ENCODE assay signal across 1 cellular context in the genomic region with DNA sequence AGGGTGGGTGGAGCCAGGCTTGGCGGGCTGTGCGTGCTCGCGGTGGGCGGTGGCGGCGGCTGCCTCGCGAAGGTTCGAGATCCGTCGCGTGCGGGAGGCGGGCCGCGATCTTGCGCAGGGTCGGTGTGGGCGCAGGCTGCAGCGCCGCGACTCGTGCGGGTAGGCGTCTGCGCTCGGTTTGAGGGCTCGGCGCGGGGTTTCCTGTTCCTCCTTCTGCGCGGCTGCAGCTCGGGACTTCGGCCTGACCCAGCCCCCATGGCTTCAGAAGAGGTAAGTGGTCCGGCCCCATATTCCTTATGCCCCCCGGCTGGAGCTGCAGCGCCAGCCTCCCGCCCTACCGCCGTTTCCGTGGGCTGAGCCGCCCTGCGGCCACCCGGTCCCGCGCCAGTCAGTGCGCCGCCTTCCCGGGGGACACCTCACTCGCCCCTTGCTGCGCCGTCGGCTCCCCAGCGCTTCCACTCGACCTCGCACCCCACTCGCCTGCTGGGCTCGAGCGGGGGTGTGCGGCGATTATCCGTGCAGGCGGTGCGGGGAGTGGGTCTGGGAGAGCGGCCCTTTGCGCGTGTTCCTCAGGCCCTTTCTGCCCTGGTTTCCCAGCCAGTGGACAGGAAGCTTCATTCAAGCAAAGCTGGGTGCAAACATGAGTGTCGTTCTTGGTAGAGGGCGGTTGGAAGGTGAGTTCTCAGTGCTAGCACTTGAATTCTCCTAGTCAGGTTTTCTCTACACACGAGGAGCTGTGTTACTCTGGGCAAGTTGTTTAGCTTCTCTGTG.
A peak's percentile ranks its signal among the peaks of the same experiment; 100 is the strongest.
TF ChIP-seq lines count a peak whose summit lies in the region.

A gene with protein sequence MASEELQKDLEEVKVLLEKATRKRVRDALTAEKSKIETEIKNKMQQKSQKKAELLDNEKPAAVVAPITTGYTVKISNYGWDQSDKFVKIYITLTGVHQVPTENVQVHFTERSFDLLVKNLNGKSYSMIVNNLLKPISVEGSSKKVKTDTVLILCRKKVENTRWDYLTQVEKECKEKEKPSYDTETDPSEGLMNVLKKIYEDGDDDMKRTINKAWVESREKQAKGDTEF (plus strand): TSS at position 22 of the 771 bp plus-strand sequence. CDS start 234 bp downstream, at position 256.

TF ChIP-seq in K562, 482 proteins besides CTCF, POLR2A, EP300 and RAD21 (continued from another document and continues in another):
- TF ChIP-seq, protein P1, sequence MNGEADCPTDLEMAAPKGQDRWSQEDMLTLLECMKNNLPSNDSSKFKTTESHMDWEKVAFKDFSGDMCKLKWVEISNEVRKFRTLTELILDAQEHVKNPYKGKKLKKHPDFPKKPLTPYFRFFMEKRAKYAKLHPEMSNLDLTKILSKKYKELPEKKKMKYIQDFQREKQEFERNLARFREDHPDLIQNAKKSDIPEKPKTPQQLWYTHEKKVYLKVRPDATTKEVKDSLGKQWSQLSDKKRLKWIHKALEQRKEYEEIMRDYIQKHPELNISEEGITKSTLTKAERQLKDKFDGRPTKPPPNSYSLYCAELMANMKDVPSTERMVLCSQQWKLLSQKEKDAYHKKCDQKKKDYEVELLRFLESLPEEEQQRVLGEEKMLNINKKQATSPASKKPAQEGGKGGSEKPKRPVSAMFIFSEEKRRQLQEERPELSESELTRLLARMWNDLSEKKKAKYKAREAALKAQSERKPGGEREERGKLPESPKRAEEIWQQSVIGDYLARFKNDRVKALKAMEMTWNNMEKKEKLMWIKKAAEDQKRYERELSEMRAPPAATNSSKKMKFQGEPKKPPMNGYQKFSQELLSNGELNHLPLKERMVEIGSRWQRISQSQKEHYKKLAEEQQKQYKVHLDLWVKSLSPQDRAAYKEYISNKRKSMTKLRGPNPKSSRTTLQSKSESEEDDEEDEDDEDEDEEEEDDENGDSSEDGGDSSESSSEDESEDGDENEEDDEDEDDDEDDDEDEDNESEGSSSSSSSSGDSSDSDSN (IDR thresholded peaks at IDR 0.05; ENCODE audit: borderline replicate concordance in 1 of 2, low read depth in 2 of 2, low read length in 2 of 2), result peak; percentile 76 to 77; a peak in 3 of 4 replicates
- TF ChIP-seq RFX7 (CRISPR knock-in tag; IDR thresholded peaks at IDR 0.05) (no peak), ZNF324 (CRISPR knock-in tag; IDR thresholded peaks at IDR 0.05) (no peak), CBFB (CRISPR knock-in tag; IDR thresholded peaks at IDR 0.05) (0 out of 2 replicates have a peak, but pooled peaks have one; percentile 51), FUS (optimal IDR thresholded peaks at IDR 0.05; ENCODE audit: low read depth, low read length) (peak; percentile 68), ETV5 (CRISPR knock-in tag; IDR thresholded peaks at IDR 0.05; ENCODE audit: low read depth) (peak; percentile 79), OTX1 (CRISPR knock-in tag; IDR thresholded peaks at IDR 0.05) (0 out of 2 replicates have a peak, but pooled peaks have one; percentile 66), ZSCAN29 (IDR thresholded peaks at IDR 0.05) (no peak), ZNF197 (CRISPR knock-in tag; IDR thresholded peaks at IDR 0.05; ENCODE audit: low read depth) (no peak; the same call in 1 of the 2 replicates), FOXA1 (IDR thresholded peaks at IDR 0.05; ENCODE audit: borderline replicate concordance) (no peak), ETV1 (tag; conservative IDR thresholded peaks at IDR 0.05; ENCODE audit: low read depth) (no peak; the same call in 1 of the 2 replicates), PRPF4 (IDR thresholded peaks at IDR 0.05; ENCODE audit: insufficient read depth, low read depth, low read length, poor library complexity, severe bottlenecking) (no peak), CREB1 (IDR thresholded peaks at IDR 0.05) (no peak), CREB1 (CRISPR knock-in tag; IDR thresholded peaks at IDR 0.05) (no peak), ZBTB17 (CRISPR knock-in tag; IDR thresholded peaks at IDR 0.05) (no peak), XRCC4 (IDR thresholded peaks at IDR 0.05; ENCODE audit: extremely low read depth, insufficient read depth, insufficient read length) (no peak), RBBP5 (IDR thresholded peaks at IDR 0.05; ENCODE audit: borderline replicate concordance, insufficient read depth, low read length, poor library complexity, severe bottlenecking) (peak; percentile 92)
- TF ChIP-seq, protein P2, sequence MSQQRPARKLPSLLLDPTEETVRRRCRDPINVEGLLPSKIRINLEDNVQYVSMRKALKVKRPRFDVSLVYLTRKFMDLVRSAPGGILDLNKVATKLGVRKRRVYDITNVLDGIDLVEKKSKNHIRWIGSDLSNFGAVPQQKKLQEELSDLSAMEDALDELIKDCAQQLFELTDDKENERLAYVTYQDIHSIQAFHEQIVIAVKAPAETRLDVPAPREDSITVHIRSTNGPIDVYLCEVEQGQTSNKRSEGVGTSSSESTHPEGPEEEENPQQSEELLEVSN (IDR thresholded peaks at IDR 0.05; ENCODE audit: borderline replicate concordance in 1 of 2, extremely low read depth in 1 of 2, insufficient read depth in 1 of 2, insufficient read length in 1 of 2, low read depth in 1 of 2, low read length in 1 of 2, poor library complexity in 1 of 2, severe bottlenecking in 1 of 2), result peak; percentile 98 to 99
- TF ChIP-seq, protein P3, sequence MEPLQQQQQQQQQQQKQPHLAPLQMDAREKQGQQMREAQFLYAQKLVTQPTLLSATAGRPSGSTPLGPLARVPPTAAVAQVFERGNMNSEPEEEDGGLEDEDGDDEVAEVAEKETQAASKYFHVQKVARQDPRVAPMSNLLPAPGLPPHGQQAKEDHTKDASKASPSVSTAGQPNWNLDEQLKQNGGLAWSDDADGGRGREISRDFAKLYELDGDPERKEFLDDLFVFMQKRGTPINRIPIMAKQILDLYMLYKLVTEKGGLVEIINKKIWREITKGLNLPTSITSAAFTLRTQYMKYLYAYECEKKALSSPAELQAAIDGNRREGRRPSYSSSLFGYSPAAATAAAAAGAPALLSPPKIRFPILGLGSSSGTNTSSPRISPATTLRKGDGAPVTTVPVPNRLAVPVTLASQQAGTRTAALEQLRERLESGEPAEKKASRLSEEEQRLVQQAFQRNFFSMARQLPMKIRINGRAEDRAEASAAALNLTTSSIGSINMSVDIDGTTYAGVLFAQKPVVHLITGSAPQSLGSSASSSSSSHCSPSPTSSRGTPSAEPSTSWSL (CRISPR knock-in tag; IDR thresholded peaks at IDR 0.05; ENCODE audit: borderline replicate concordance), result no peak
- TF ChIP-seq, protein P4, sequence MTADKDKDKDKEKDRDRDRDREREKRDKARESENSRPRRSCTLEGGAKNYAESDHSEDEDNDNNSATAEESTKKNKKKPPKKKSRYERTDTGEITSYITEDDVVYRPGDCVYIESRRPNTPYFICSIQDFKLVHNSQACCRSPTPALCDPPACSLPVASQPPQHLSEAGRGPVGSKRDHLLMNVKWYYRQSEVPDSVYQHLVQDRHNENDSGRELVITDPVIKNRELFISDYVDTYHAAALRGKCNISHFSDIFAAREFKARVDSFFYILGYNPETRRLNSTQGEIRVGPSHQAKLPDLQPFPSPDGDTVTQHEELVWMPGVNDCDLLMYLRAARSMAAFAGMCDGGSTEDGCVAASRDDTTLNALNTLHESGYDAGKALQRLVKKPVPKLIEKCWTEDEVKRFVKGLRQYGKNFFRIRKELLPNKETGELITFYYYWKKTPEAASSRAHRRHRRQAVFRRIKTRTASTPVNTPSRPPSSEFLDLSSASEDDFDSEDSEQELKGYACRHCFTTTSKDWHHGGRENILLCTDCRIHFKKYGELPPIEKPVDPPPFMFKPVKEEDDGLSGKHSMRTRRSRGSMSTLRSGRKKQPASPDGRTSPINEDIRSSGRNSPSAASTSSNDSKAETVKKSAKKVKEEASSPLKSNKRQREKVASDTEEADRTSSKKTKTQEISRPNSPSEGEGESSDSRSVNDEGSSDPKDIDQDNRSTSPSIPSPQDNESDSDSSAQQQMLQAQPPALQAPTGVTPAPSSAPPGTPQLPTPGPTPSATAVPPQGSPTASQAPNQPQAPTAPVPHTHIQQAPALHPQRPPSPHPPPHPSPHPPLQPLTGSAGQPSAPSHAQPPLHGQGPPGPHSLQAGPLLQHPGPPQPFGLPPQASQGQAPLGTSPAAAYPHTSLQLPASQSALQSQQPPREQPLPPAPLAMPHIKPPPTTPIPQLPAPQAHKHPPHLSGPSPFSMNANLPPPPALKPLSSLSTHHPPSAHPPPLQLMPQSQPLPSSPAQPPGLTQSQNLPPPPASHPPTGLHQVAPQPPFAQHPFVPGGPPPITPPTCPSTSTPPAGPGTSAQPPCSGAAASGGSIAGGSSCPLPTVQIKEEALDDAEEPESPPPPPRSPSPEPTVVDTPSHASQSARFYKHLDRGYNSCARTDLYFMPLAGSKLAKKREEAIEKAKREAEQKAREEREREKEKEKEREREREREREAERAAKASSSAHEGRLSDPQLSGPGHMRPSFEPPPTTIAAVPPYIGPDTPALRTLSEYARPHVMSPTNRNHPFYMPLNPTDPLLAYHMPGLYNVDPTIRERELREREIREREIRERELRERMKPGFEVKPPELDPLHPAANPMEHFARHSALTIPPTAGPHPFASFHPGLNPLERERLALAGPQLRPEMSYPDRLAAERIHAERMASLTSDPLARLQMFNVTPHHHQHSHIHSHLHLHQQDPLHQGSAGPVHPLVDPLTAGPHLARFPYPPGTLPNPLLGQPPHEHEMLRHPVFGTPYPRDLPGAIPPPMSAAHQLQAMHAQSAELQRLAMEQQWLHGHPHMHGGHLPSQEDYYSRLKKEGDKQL (CRISPR knock-in tag; IDR thresholded peaks at IDR 0.05; ENCODE audit: borderline replicate concordance), result no peak
- TF ChIP-seq, protein P5, sequence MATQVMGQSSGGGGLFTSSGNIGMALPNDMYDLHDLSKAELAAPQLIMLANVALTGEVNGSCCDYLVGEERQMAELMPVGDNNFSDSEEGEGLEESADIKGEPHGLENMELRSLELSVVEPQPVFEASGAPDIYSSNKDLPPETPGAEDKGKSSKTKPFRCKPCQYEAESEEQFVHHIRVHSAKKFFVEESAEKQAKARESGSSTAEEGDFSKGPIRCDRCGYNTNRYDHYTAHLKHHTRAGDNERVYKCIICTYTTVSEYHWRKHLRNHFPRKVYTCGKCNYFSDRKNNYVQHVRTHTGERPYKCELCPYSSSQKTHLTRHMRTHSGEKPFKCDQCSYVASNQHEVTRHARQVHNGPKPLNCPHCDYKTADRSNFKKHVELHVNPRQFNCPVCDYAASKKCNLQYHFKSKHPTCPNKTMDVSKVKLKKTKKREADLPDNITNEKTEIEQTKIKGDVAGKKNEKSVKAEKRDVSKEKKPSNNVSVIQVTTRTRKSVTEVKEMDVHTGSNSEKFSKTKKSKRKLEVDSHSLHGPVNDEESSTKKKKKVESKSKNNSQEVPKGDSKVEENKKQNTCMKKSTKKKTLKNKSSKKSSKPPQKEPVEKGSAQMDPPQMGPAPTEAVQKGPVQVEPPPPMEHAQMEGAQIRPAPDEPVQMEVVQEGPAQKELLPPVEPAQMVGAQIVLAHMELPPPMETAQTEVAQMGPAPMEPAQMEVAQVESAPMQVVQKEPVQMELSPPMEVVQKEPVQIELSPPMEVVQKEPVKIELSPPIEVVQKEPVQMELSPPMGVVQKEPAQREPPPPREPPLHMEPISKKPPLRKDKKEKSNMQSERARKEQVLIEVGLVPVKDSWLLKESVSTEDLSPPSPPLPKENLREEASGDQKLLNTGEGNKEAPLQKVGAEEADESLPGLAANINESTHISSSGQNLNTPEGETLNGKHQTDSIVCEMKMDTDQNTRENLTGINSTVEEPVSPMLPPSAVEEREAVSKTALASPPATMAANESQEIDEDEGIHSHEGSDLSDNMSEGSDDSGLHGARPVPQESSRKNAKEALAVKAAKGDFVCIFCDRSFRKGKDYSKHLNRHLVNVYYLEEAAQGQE (CRISPR knock-in tag; IDR thresholded peaks at IDR 0.05; ENCODE audit: low read depth), result peak; percentile 76
- TF ChIP-seq, protein P6, sequence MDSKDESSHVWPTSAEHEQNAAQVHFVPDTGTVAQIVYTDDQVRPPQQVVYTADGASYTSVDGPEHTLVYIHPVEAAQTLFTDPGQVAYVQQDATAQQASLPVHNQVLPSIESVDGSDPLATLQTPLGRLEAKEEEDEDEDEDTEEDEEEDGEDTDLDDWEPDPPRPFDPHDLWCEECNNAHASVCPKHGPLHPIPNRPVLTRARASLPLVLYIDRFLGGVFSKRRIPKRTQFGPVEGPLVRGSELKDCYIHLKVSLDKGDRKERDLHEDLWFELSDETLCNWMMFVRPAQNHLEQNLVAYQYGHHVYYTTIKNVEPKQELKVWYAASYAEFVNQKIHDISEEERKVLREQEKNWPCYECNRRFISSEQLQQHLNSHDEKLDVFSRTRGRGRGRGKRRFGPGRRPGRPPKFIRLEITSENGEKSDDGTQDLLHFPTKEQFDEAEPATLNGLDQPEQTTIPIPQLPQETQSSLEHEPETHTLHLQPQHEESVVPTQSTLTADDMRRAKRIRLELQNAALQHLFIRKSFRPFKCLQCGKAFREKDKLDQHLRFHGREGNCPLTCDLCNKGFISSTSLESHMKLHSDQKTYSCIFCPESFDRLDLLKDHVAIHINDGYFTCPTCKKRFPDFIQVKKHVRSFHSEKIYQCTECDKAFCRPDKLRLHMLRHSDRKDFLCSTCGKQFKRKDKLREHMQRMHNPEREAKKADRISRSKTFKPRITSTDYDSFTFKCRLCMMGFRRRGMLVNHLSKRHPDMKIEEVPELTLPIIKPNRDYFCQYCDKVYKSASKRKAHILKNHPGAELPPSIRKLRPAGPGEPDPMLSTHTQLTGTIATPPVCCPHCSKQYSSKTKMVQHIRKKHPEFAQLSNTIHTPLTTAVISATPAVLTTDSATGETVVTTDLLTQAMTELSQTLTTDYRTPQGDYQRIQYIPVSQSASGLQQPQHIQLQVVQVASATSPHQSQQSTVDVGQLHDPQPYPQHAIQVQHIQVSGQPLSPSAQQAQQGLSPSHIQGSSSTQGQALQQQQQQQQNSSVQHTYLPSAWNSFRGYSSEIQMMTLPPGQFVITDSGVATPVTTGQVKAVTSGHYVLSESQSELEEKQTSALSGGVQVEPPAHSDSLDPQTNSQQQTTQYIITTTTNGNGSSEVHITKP (IDR thresholded peaks at IDR 0.05; ENCODE audit: partially characterized antibody), result peak; percentile 34
- TF ChIP-seq, protein P7, sequence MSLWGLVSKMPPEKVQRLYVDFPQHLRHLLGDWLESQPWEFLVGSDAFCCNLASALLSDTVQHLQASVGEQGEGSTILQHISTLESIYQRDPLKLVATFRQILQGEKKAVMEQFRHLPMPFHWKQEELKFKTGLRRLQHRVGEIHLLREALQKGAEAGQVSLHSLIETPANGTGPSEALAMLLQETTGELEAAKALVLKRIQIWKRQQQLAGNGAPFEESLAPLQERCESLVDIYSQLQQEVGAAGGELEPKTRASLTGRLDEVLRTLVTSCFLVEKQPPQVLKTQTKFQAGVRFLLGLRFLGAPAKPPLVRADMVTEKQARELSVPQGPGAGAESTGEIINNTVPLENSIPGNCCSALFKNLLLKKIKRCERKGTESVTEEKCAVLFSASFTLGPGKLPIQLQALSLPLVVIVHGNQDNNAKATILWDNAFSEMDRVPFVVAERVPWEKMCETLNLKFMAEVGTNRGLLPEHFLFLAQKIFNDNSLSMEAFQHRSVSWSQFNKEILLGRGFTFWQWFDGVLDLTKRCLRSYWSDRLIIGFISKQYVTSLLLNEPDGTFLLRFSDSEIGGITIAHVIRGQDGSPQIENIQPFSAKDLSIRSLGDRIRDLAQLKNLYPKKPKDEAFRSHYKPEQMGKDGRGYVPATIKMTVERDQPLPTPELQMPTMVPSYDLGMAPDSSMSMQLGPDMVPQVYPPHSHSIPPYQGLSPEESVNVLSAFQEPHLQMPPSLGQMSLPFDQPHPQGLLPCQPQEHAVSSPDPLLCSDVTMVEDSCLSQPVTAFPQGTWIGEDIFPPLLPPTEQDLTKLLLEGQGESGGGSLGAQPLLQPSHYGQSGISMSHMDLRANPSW (CRISPR knock-in tag; IDR thresholded peaks at IDR 0.05), result peak; percentile 76; the same call in 1 of the 2 replicates
